ENCODE assay signal across 14 cellular contexts in the genomic region with DNA sequence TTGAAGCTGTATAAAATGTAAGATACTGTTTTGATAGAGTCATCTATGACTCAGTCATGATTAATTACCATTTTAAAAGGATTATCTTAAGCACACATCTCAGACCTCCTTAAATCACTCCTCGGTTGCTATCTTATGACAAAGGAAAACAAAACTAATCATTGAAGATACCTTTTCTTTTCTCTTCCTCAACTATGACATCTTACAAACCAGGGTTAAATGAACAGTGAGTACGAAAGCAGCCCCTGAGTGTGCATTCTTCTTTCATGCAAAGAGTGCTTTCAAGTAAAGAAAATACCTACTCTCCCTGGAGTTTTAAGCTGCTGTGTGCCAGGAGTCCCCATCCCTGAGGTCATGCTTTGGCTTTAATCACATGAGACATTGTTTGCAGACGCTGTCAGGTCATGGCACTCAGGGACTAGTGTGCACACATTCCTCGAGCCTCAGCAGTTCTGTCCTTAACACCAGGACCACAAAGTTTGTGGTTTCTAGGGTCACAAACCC.
DNase-seq lines count a peak whose midpoint lies in the region; ATAC-seq and TF ChIP-seq lines count a peak whose summit lies in the region.
"Had no signal": no experiment of that assay in that cellular context is flagged by ENCODE, and none has a peak within 500 bp of the region (broad histone marks: within the 10 kb centered on the region; RNA-seq: fewer than 3 reads in every experiment).

No MANE protein-coding gene starts in this region.

- no peaks in the 10 kb centered on the region for H3K36me3 ChIP-seq in Caco-2 (ENCODE audit: control insufficient read depth, insufficient read depth, low read length)
- H3K36me3 ChIP-seq in PC-9 (ENCODE audit: low read depth) = no peaks in the 10 kb centered on the region
- H3K36me3 ChIP-seq in left ventricle myocardium inferior = no peaks in the 10 kb centered on the region
- no peaks in the 10 kb centered on the region for H3K36me3 ChIP-seq in transverse colon
- H3K36me3 ChIP-seq: tibial nerve had no signal

- TF ChIP-seq CTCF in Caco-2 (IDR thresholded peaks at IDR 0.05; ENCODE audit: insufficient read depth in 1 of 2, low read depth in 1 of 2, low read length in 1 of 2, severe bottlenecking in 1 of 2, unreplicated experiment in 1 of 2) (no peak), PC-9 (conservative IDR thresholded peaks at IDR 0.05) (no peak), epithelial cell of esophagus (IDR thresholded peaks at IDR 0.05; ENCODE audit: insufficient read depth, low read depth, low read length, missing control alignments) (no peak), nephron progenitor cell (IDR thresholded peaks at IDR 0.05) (no peak), left ventricle myocardium inferior (IDR thresholded peaks at IDR 0.05; ENCODE audit: borderline replicate concordance) (no peak), transverse colon (IDR thresholded peaks at IDR 0.05) (no peak)

- in situ Hi-C loops in transverse colon (cut with MboI; ENCODE audit: low pct_ligation_motif_present in 1 of 4, low pct_unique_long_range_greater_than_20kb in 1 of 4, low sequenced_read_pairs in 3 of 4) = no loop called here

- no peak overlapping the region for H2AFZ ChIP-seq in PC-9

- no peaks in the 10 kb centered on the region for H3K9me3 Mint-ChIP-seq in Caco-2 (ENCODE audit: unreplicated experiment)
- peaks cover 4% of the 10 kb centered on the region for H3K9me3 Mint-ChIP-seq in nephron progenitor cell

- H3K36me3 Mint-ChIP-seq in Caco-2 (ENCODE audit: insufficient read depth, unreplicated experiment) = peaks cover 14% of the 10 kb centered on the region
- peaks cover 5% of the 10 kb centered on the region for H3K36me3 Mint-ChIP-seq in nephron progenitor cell (ENCODE audit: low read depth)

- no peaks in the 10 kb centered on the region for H4K20me1 ChIP-seq in PC-9 (ENCODE audit: insufficient read depth)

- no peak overlapping the region for H3K4me3 ChIP-seq in Caco-2 (ENCODE audit: low read depth, low read length)
- H3K4me3 ChIP-seq in PC-9 = peak overlapping the region; percentile 2; the same call in 1 of the 2 replicates
- no peak overlapping the region for H3K4me3 ChIP-seq in epithelial cell of esophagus (ENCODE audit: low read length)
- H3K4me3 ChIP-seq in left ventricle myocardium inferior = no peak overlapping the region
- no peak overlapping the region for H3K4me3 ChIP-seq in transverse colon
- H3K4me3 ChIP-seq: tibial nerve had no signal

- H3K79me2 ChIP-seq in PC-9 (ENCODE audit: low read depth) = no peaks in the 10 kb centered on the region

- H3K27me3 Mint-ChIP-seq in Caco-2 (ENCODE audit: insufficient read depth, unreplicated experiment) (no peaks in the 10 kb centered on the region), nephron progenitor cell (ENCODE audit: low read depth, poor library complexity) (peaks cover 14% of the 10 kb centered on the region)
- H3K27me3 Mint-ChIP-seq: activated CD4-positive, alpha-beta T cell treated with anti-CD3 and anti-CD28 coated beads for 36 hours; CD4-positive, CD25-positive, alpha-beta regulatory T cell; IgD-negative memory B cell had no signal

- TF ChIP-seq POLR2A in transverse colon (IDR thresholded peaks at IDR 0.05) = no peak

- H3K27me3 ChIP-seq in Caco-2 (replicated peaks; ENCODE audit: control insufficient read depth, insufficient read depth, low read length) = no peaks in the 10 kb centered on the region
- H3K27me3 ChIP-seq in PC-9 (ENCODE audit: insufficient read depth, low read depth) = no peaks in the 10 kb centered on the region
- H3K27me3 ChIP-seq in left ventricle myocardium inferior (ENCODE audit: low read depth) = no peaks in the 10 kb centered on the region
- no peaks in the 10 kb centered on the region for H3K27me3 ChIP-seq in transverse colon
- H3K27me3 ChIP-seq: tibial nerve had no signal

- WGBS in transverse colon (ENCODE audit: low coverage in 1 of 2), 2 donors = 18 to 33% methylated on average over 2 to 4 of the region's 4 CpGs

- intact Hi-C loops in Caco-2 (cut with micrococcal nuclease; ENCODE audit: unreplicated experiment) = loop anchor here (1.0 kb wide), 1 partner anchor 199 kb away; no protein-coding TSS in a partner anchor
- intact Hi-C loops in PC-9 (cut with micrococcal nuclease; ENCODE audit: unreplicated experiment) = loop anchor here (1.0 kb wide), 3 partner anchors 47 to 189 kb away; no protein-coding TSS in a partner anchor
- intact Hi-C loops in left ventricle myocardium inferior (cut with micrococcal nuclease) = no loop called here
- intact Hi-C loops in transverse colon (cut with DNase I; ENCODE audit: low total_unique reads) = no loop called here

- TF ChIP-seq EP300 in transverse colon (IDR thresholded peaks at IDR 0.05; ENCODE audit: low read depth) = no peak

- POLR2A ChIA-PET in Caco-2 (lab: Charles Lee) = no interaction called here
- POLR2A ChIA-PET in PC-9 (lab: Charles Lee; ENCODE audit: unreplicated experiment) = interaction anchor here (0.6 to 0.7 kb wide), 4 partner anchors 63 to 120 kb away, joined by 3 to 5 read pairs (median 4); no protein-coding TSS in a partner anchor

- no peaks in the 10 kb centered on the region for H3K9me3 ChIP-seq in Caco-2
- no peaks in the 10 kb centered on the region for H3K9me3 ChIP-seq in PC-9 (ENCODE audit: insufficient read depth, low read depth)
- H3K9me3 ChIP-seq in left ventricle myocardium inferior (replicated peaks) = no peaks in the 10 kb centered on the region
- no peaks in the 10 kb centered on the region for H3K9me3 ChIP-seq in transverse colon
- H3K9me3 ChIP-seq: tibial nerve had no signal

- H3K9me2 ChIP-seq in PC-9 (ENCODE audit: insufficient read depth) = no peaks in the 10 kb centered on the region

- H3K27ac ChIP-seq in PC-9 (peak overlapping the region; percentile 46), left ventricle myocardium inferior (replicated peaks) (no peak overlapping the region), transverse colon (no peak overlapping the region)
- H3K27ac ChIP-seq: tibial nerve had no signal

- H3K4me1 ChIP-seq in Caco-2 (peaks cover 25% of the 10 kb centered on the region), PC-9 (replicated peaks; ENCODE audit: insufficient read depth) (peaks cover 30% of the 10 kb centered on the region), left ventricle myocardium inferior (peaks cover 4% of the 10 kb centered on the region), transverse colon (no peaks in the 10 kb centered on the region)

- no peak for ATAC-seq in HG03469 (IDR thresholded peaks at IDR 0.05; ENCODE audit: unreplicated experiment)
- ATAC-seq: activated CD4-positive, alpha-beta T cell treated with anti-CD3 and anti-CD28 coated beads for 36 hours had no signal

- H3K4me1 Mint-ChIP-seq in Caco-2 (ENCODE audit: low read depth, unreplicated experiment) (peaks cover 22% of the 10 kb centered on the region), nephron progenitor cell (peaks cover 57% of the 10 kb centered on the region)
- H3K4me1 Mint-ChIP-seq: activated CD4-positive, alpha-beta T cell treated with anti-CD3 and anti-CD28 coated beads for 36 hours; CD4-positive, CD25-positive, alpha-beta regulatory T cell; IgD-negative memory B cell had no signal

- CTCF ChIA-PET in Caco-2 (lab: Charles Lee) = no interaction called here
- CTCF ChIA-PET in PC-9 (lab: Charles Lee) = no interaction called here

- no TSS peak for BruUV-seq in Caco-2 (replicated peaks; lab: Mats Ljungman, UMichigan)
- BruUV-seq in PC-9 (replicated peaks; lab: Mats Ljungman, UMichigan) = no TSS peak

- peaks cover 25% of the 10 kb centered on the region for H3F3A ChIP-seq in PC-9 (ENCODE audit: insufficient read depth, low read depth)

- H3K4me3 Mint-ChIP-seq in Caco-2 (ENCODE audit: unreplicated experiment) = no peak overlapping the region
- H3K4me3 Mint-ChIP-seq in nephron progenitor cell = no peak overlapping the region
- H3K4me3 Mint-ChIP-seq: activated CD4-positive, alpha-beta T cell treated with anti-CD3 and anti-CD28 coated beads for 36 hours; CD4-positive, CD25-positive, alpha-beta regulatory T cell; IgD-negative memory B cell had no signal

- DNase-seq in Caco-2 = peak; percentile 51 to 71
- peak; percentile 84 to 93 for DNase-seq in PC-9
- DNase-seq in epithelial cell of esophagus (ENCODE audit: low read depth) = peak; percentile 46
- DNase-seq in nephron progenitor cell = no peak
- DNase-seq in left ventricle myocardium inferior = no peak
- no peak for DNase-seq in transverse colon
- no peak for DNase-seq in SIG-M5 (lab: John Stamatoyannopoulos, UW)
- DNase-seq: activated CD4-positive, alpha-beta T cell treated with anti-CD3 and anti-CD28 coated beads for 36 hours; activated naive CD4-positive, alpha-beta T cell treated with Interleukin-2 at 50 U/mL for 16 hours; CD4-positive, CD25-positive, alpha-beta regulatory T cell; NCI-H2107 had no signal

- H3K27ac Mint-ChIP-seq in Caco-2 (ENCODE audit: unreplicated experiment) (peak overlapping the region; percentile 60), nephron progenitor cell (peak overlapping the region; percentile 83)
- H3K27ac Mint-ChIP-seq: activated CD4-positive, alpha-beta T cell treated with anti-CD3 and anti-CD28 coated beads for 36 hours; CD4-positive, CD25-positive, alpha-beta regulatory T cell; IgD-negative memory B cell had no signal

- H3K4me2 ChIP-seq in PC-9 = peak overlapping the region; percentile 51

Comparison
In these comparisons a context has a peak if more than half of its experiments do, and no peak if none do; other contexts are left out.
1. DNase-seq: peak in Caco-2 (2 of 2), PC-9 (2 of 2) and epithelial cell of esophagus (single experiment); none in nephron progenitor cell (single experiment), left ventricle myocardium inferior (single experiment), transverse colon (single experiment) and SIG-M5 (single experiment).
2. intact Hi-C loops: an anchor here in Caco-2 (1.0 kb wide) and PC-9 (1.0 kb wide); none called in left ventricle myocardium inferior and transverse colon.